Comparison of ENCODE assay signal across 8 cellular contexts in the genomic region with DNA sequence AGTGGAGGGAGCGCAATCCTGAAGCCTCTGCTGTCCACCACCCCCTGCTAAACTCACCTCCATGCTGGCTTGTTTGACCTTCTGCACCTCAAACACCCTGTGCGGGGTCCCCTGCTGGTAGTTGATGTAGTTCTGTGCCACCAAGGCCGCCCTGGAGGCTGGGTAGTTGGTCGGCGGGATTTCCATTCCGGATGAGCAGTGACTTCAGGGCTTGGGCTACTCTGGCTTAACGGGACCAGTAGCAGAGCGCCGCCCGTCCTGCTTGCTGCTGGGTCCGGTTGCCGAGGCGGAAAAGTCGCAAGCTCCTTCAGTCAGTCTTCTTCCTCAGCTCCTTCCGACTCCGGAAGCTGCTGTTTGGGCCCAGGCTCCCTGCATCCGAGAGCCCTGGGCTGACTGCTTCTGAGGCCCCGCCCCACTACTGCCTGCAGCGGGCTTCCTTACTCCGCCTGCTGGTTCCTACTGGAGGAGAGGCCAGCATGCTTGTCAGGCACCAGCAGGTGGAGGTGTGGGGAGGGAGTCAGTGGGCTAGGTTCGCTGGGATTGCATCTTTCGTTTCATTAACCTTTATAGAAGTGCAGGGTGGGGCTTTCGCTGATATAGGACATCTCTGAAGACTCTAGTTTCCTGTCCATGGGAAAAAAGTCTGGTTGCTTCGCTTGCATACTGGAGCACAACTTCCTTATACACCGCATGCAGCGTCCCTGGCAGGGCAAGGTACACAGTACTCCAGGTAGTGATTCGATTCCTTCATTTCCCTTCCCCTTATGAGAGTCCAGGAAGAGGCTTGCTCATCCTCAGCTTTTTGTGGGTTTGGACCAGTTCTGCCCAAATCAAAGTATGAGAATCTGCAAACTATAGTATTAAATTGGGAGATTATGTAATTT. TPM values are rescaled to one million over a fixed set of nuclear protein-coding genes. Genes with fewer than 3 reads are reported as not detected.
A peak's percentile ranks its signal among the peaks of the same experiment; 100 is the strongest.
DNase-seq lines count a peak whose midpoint lies in the region; ATAC-seq and TF ChIP-seq lines count a peak whose summit lies in the region.

A gene with protein sequence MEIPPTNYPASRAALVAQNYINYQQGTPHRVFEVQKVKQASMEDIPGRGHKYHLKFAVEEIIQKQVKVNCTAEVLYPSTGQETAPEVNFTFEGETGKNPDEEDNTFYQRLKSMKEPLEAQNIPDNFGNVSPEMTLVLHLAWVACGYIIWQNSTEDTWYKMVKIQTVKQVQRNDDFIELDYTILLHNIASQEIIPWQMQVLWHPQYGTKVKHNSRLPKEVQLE (minus strand): TSS at position 356 of the 884 bp plus-strand sequence. CDS start 170 bp downstream, at position 186.

- H3K4me3 Mint-ChIP-seq in CD14-positive monocyte (peak within 1 kb of the TSS; percentile 92 to 97), immature natural killer cell (peak within 1 kb of the TSS; percentile 80 to 96 (median 94))
- peak within 1 kb of the TSS; percentile 87 for H3K4me3 Mint-ChIP-seq in central memory CD8-positive, alpha-beta T cell

- H3K27ac ChIP-seq in spleen: peak within 1 kb of the TSS; percentile 29 to 87 (median 78)

- H3K36me3 ChIP-seq in spleen: peaks cover 0 to 43% (median 20%) of the 10 kb centered on the region in 6 donors

- WGBS in spleen, 5 donors: 3 to 12% (median 5%) methylated on average over 15 to 27 of the region's 27 CpGs

- H3K9me3 Mint-ChIP-seq in CD14-positive monocyte: no peaks in the 10 kb centered on the region
- H3K9me3 Mint-ChIP-seq in central memory CD8-positive, alpha-beta T cell: no peaks in the 10 kb centered on the region
- no peaks in the 10 kb centered on the region for H3K9me3 Mint-ChIP-seq in immature natural killer cell

- H3K27ac Mint-ChIP-seq in CD14-positive monocyte: peak within 1 kb of the TSS; percentile 74 to 92 (median 88)
- peak within 1 kb of the TSS; percentile 90 for H3K27ac Mint-ChIP-seq in central memory CD8-positive, alpha-beta T cell (ENCODE audit: low read depth)
- peak within 1 kb of the TSS; percentile 56 to 96 (median 92) for H3K27ac Mint-ChIP-seq in immature natural killer cell

- ATAC-seq in GM19397 (IDR thresholded peaks at IDR 0.05; ENCODE audit: unreplicated experiment) (peak; percentile 100), HG03565 (IDR thresholded peaks at IDR 0.05; ENCODE audit: unreplicated experiment) (peak; percentile 100)
- peak; percentile 97 for ATAC-seq in central memory CD8-positive, alpha-beta T cell (replicated peaks; ENCODE audit: extremely low read depth, poor library complexity, severe bottlenecking)

- H3K4me1 Mint-ChIP-seq in CD14-positive monocyte (peaks cover 19% of the 10 kb centered on the region), immature natural killer cell (peaks cover 23 to 41% of the 10 kb centered on the region in 2 donors)
- peaks cover 30% of the 10 kb centered on the region for H3K4me1 Mint-ChIP-seq in central memory CD8-positive, alpha-beta T cell

- no peaks in the 10 kb centered on the region for H3K9me3 ChIP-seq in spleen

- TF ChIP-seq CTCF in CD14-positive monocyte (IDR thresholded peaks at IDR 0.05) (peak; percentile 48), spleen (IDR thresholded peaks at IDR 0.05 in 8 of 11, conservative IDR thresholded peaks at IDR 0.05 in 3 of 11) (peak; percentile 8 to 70 (median 59))

- no peaks in the 10 kb centered on the region for H3K27me3 Mint-ChIP-seq in CD14-positive monocyte (ENCODE audit: low read depth in 3 of 3)
- no peaks in the 10 kb centered on the region for H3K27me3 Mint-ChIP-seq in central memory CD8-positive, alpha-beta T cell
- H3K27me3 Mint-ChIP-seq in immature natural killer cell (ENCODE audit: low read depth in 3 of 3): peaks cover 0 to 2% (median 2%) of the 10 kb centered on the region in 3 donors

- DNase-seq in CD14-positive monocyte (ENCODE audit: low spot score): peak; percentile 68
- peak; percentile 47 for DNase-seq in activated CD4-positive, CD25-positive, alpha-beta regulatory T cell treated with anti-CD3 and anti-CD28 coated beads, Interleukin-2, amount 50 U/mL, for 16 hours (ENCODE audit: low read depth, low spot score)
- DNase-seq in central memory CD8-positive, alpha-beta T cell (ENCODE audit: low spot score in 2 of 2): peak; percentile 44 to 63
- DNase-seq in immature natural killer cell: peak; percentile 60 to 68 (median 65)
- peak; percentile 94 for DNase-seq in spleen
- no peak for DNase-seq in NCI-H2081 treated with DMSO at 0.1 percent for 48 hours (lab: John Stamatoyannopoulos, UW)

- no peak for TF ChIP-seq POLR2A in spleen (IDR thresholded peaks at IDR 0.05)

- peaks cover 7 to 33% (median 24%) of the 10 kb centered on the region in 6 donors for H3K4me1 ChIP-seq in spleen

- no peaks in the 10 kb centered on the region for H3K27me3 ChIP-seq in spleen (replicated peaks in 1 of 7)

- peak within 1 kb of the TSS; percentile 39 to 76 (median 62) for H3K4me3 ChIP-seq in spleen

- peaks cover 40 to 43% of the 10 kb centered on the region in 2 donors for H3K36me3 Mint-ChIP-seq in CD14-positive monocyte
- H3K36me3 Mint-ChIP-seq in central memory CD8-positive, alpha-beta T cell (ENCODE audit: insufficient read depth): peaks cover 14% of the 10 kb centered on the region
- peaks cover 8 to 20% (median 8%) of the 10 kb centered on the region in 3 donors for H3K36me3 Mint-ChIP-seq in immature natural killer cell

- intact Hi-C loops in CD14-positive monocyte (cut with micrococcal nuclease) (no loop called here), spleen (cut with DNase I; ENCODE audit: low total_unique reads) (no loop called here)

RNA-seq across cellular contexts. Expression of the gene that starts here (rescaled TPM):
- polyA plus RNA-seq in CD14-positive monocyte (10 to 100 TPM in 1 of 2 donors, 1 to 10 TPM in 1; 7.6 to 10.0 TPM), immature natural killer cell (10 to 100 TPM in 1 of 3 donors, 1 to 10 TPM in 2; 7.5 to 12.1 (median 9.5) TPM), spleen (10 to 100 TPM; 12.3 to 18.6 (median 16.0) TPM)
- 10 to 100 TPM in 4 of 7 donors, 1 to 10 TPM in 3; 7.9 to 17.3 (median 11.3) TPM for total RNA-seq in spleen
